In genomic region chr10:30210296-30210695, GRCh38 we compare ENCODE assay signal across 37 cellular contexts.
"Had no signal": no experiment of that assay in that cellular context is flagged by ENCODE, and none has a peak within 500 bp of the region (broad histone marks: within the 10 kb centered on the region; RNA-seq: fewer than 3 reads in every experiment).

No MANE protein-coding gene starts in this region.

- H3K4me3 ChIP-seq: adrenal gland, ascending aorta, body of pancreas, breast epithelium, cardiac muscle cell had no signal

- ATAC-seq: activated naive CD4-positive, alpha-beta T cell treated with anti-CD3 and anti-CD28 coated beads, Interleukin-2, amount 50 U/mL, for 72 hours; activated naive CD8-positive, alpha-beta T cell treated with anti-CD3 and anti-CD28 coated beads, Interleukin-2, amount 50 U/mL, for 24 hours; activated T-cell treated with anti-CD3 and anti-CD28 coated beads, Interleukin-2, amount 50 U/mL, for 4 hours; activated T-cell treated with anti-CD3 and anti-CD28 coated beads, Interleukin-2, amount 50 U/mL, for 72 hours; activated T-helper 17 cell treated with anti-CD3 and anti-CD28 coated beads, Interleukin-2, amount 50 U/mL, for 72 hours; body of pancreas had no signal

- H3K4me3 Mint-ChIP-seq: activated naive CD4-positive, alpha-beta T cell treated with anti-CD3 and anti-CD28 coated beads for 36 hours; activated naive CD4-positive, alpha-beta T cell treated with anti-CD3 and anti-CD28 coated beads, Interleukin-2, amount 10 ng/mL, durations not matched to agents 7 days and 5 days; activated naive CD4-positive, alpha-beta T cell treated with anti-CD3 and anti-CD28 coated beads, Interleukin-2, amount 50 U/mL, for 24 hours; activated naive CD8-positive, alpha-beta T cell; activated naive CD8-positive, alpha-beta T cell treated with anti-CD3 and anti-CD28 coated beads for 36 hours; activated naive CD8-positive, alpha-beta T cell treated with anti-CD3 and anti-CD28 coated beads, Interleukin-2, amount 10 ng/mL, durations not matched to agents 7 days and 5 days; activated naive CD8-positive, alpha-beta T cell treated with anti-CD3 and anti-CD28 coated beads, Interleukin-2, amount 50 U/mL, for 24 hours; activated T-cell treated with anti-CD3 and anti-CD28 coated beads, Interleukin-2, amount 50 U/mL, for 24 hours; activated T-cell treated with anti-CD3 and anti-CD28 coated beads, Interleukin-2, amount 50 U/mL, for 4 hours; activated T-cell treated with anti-CD3 and anti-CD28 coated beads, Interleukin-2, amount 50 U/mL, for 72 hours; activated T-helper 1 cell treated with anti-CD3 and anti-CD28 coated beads, Interleukin-12 subunit alpha, Interleukin-12 subunit beta, Interleukin-2, Interleukin-4 antibody, amounts not matched to agents 30 ng/mL and 10 ng/mL and 1 ng/mL, durations not matched to agents 14 hours and 24 hours and 36 hours; activated T-helper 17 cell treated with anti-CD3 and anti-CD28 coated beads, Interleukin-2, amount 50 U/mL, for 72 hours; brain; central memory CD8-positive, alpha-beta T cell had no signal

- H3K27me3 ChIP-seq: adrenal gland, ascending aorta, body of pancreas, brain microvascular endothelial cell, breast epithelium, cardiac muscle cell had no signal

- DNase-seq: activated effector memory CD4-positive, alpha-beta T cell treated with anti-CD3 and anti-CD28 coated beads, Interleukin-2, amount 50 U/mL, for 16 hours; activated effector memory CD4-positive, alpha-beta T cell treated with Interleukin-2 at 50 U/mL for 16 hours; activated gamma-delta T cell; activated gamma-delta T cell treated with Interleukin-2 at 50 U/mL for 16 hours; activated naive CD4-positive, alpha-beta T cell; activated naive CD4-positive, alpha-beta T cell treated with anti-CD3 and anti-CD28 coated beads for 36 hours; activated naive CD4-positive, alpha-beta T cell treated with anti-CD3 and anti-CD28 coated beads, Interleukin-2, amount 10 ng/mL, durations not matched to agents 7 days and 5 days; activated naive CD4-positive, alpha-beta T cell treated with anti-CD3 and anti-CD28 coated beads, Interleukin-2, amount 50 U/mL, for 16 hours; activated naive CD4-positive, alpha-beta T cell treated with Interleukin-2 at 50 U/mL for 16 hours; activated naive CD8-positive, alpha-beta T cell treated with anti-CD3 and anti-CD28 coated beads for 36 hours; activated naive CD8-positive, alpha-beta T cell treated with anti-CD3 and anti-CD28 coated beads, Interleukin-2, amount 10 ng/mL, durations not matched to agents 7 days and 5 days; activated naive CD8-positive, alpha-beta T cell treated with anti-CD3 and anti-CD28 coated beads, Interleukin-2, amount 50 U/mL, for 24 hours; activated T-cell treated with anti-CD3 and anti-CD28 coated beads, Interleukin-2, amount 50 U/mL, for 1 hour; activated T-cell treated with anti-CD3 and anti-CD28 coated beads, Interleukin-2, amount 50 U/mL, for 24 hours; activated T-cell treated with anti-CD3 and anti-CD28 coated beads, Interleukin-2, amount 50 U/mL, for 4 hours; activated T-cell treated with anti-CD3 and anti-CD28 coated beads, Interleukin-2, amount 50 U/mL, for 48 hours; activated T-cell treated with anti-CD3 and anti-CD28 coated beads, Interleukin-2, amount 50 U/mL, for 72 hours; adrenal gland; amniotic stem cell; amygdala; anterior cingulate cortex; aorta; body of pancreas; brain microvascular endothelial cell; central memory CD4-positive, alpha-beta T cell; cerebellar nuclear complex had no signal

- H3K27ac ChIP-seq: adrenal gland, ascending aorta, body of pancreas, brain microvascular endothelial cell, breast epithelium, cardiac muscle cell had no signal

- H3K27me3 Mint-ChIP-seq: activated naive CD8-positive, alpha-beta T cell treated with anti-CD3 and anti-CD28 coated beads, Interleukin-2, amount 50 U/mL, for 24 hours had no signal

- H3K9me3 ChIP-seq: adrenal gland, ascending aorta, body of pancreas, breast epithelium had no signal

- H3K9me3 Mint-ChIP-seq: activated naive CD4-positive, alpha-beta T cell treated with anti-CD3 and anti-CD28 coated beads for 36 hours; activated naive CD4-positive, alpha-beta T cell treated with anti-CD3 and anti-CD28 coated beads, Interleukin-2, amount 10 ng/mL, durations not matched to agents 7 days and 5 days; activated naive CD4-positive, alpha-beta T cell treated with anti-CD3 and anti-CD28 coated beads, Interleukin-2, amount 50 U/mL, for 24 hours; activated naive CD4-positive, alpha-beta T cell treated with anti-CD3 and anti-CD28 coated beads, Interleukin-2, amount 50 U/mL, for 72 hours; activated naive CD8-positive, alpha-beta T cell treated with anti-CD3 and anti-CD28 coated beads for 36 hours; activated naive CD8-positive, alpha-beta T cell treated with anti-CD3 and anti-CD28 coated beads, Interleukin-2, amount 10 ng/mL, durations not matched to agents 7 days and 5 days; activated naive CD8-positive, alpha-beta T cell treated with anti-CD3 and anti-CD28 coated beads, Interleukin-2, amount 50 U/mL, for 24 hours; activated T-cell treated with anti-CD3 and anti-CD28 coated beads, Interleukin-2, amount 50 U/mL, for 24 hours; activated T-cell treated with anti-CD3 and anti-CD28 coated beads, Interleukin-2, amount 50 U/mL, for 4 hours; activated T-helper 1 cell treated with anti-CD3 and anti-CD28 coated beads, Interleukin-12 subunit alpha, Interleukin-12 subunit beta, Interleukin-2, Interleukin-4 antibody, amounts not matched to agents 30 ng/mL and 10 ng/mL and 1 ng/mL, durations not matched to agents 14 hours and 24 hours and 36 hours; activated T-helper 2 cell treated with anti-CD3 and anti-CD28 coated beads, Interferon-gamma antibody, Interleukin-2, Interleukin-4, amounts not matched to agents 10 μg/mL and 5 μg/mL and 100 μg/mL, durations not matched to agents 14 hours and 24 hours and 36 hours; central memory CD8-positive, alpha-beta T cell had no signal

- H3K36me3 ChIP-seq: adrenal gland, ascending aorta, brain microvascular endothelial cell, breast epithelium, cardiac muscle cell had no signal

- H3K27ac Mint-ChIP-seq: activated naive CD4-positive, alpha-beta T cell treated with anti-CD3 and anti-CD28 coated beads for 36 hours; activated naive CD4-positive, alpha-beta T cell treated with anti-CD3 and anti-CD28 coated beads, Interleukin-2, amount 10 ng/mL, durations not matched to agents 7 days and 5 days; activated naive CD4-positive, alpha-beta T cell treated with anti-CD3 and anti-CD28 coated beads, Interleukin-2, amount 50 U/mL, for 24 hours; activated naive CD4-positive, alpha-beta T cell treated with anti-CD3 and anti-CD28 coated beads, Interleukin-2, amount 50 U/mL, for 72 hours; activated naive CD8-positive, alpha-beta T cell; activated naive CD8-positive, alpha-beta T cell treated with anti-CD3 and anti-CD28 coated beads for 36 hours; activated naive CD8-positive, alpha-beta T cell treated with anti-CD3 and anti-CD28 coated beads, Interleukin-2, amount 10 ng/mL, durations not matched to agents 7 days and 5 days; activated naive CD8-positive, alpha-beta T cell treated with anti-CD3 and anti-CD28 coated beads, Interleukin-2, amount 50 U/mL, for 24 hours; activated T-cell treated with anti-CD3 and anti-CD28 coated beads, Interleukin-2, amount 50 U/mL, for 24 hours; activated T-cell treated with anti-CD3 and anti-CD28 coated beads, Interleukin-2, amount 50 U/mL, for 72 hours; activated T-helper 1 cell treated with anti-CD3 and anti-CD28 coated beads, Interleukin-12 subunit alpha, Interleukin-12 subunit beta, Interleukin-2, Interleukin-4 antibody, amounts not matched to agents 30 ng/mL and 10 ng/mL and 1 ng/mL, durations not matched to agents 14 hours and 24 hours and 36 hours; activated T-helper 17 cell treated with anti-CD3 and anti-CD28 coated beads, Interleukin-2, amount 50 U/mL, for 72 hours; activated T-helper 2 cell treated with anti-CD3 and anti-CD28 coated beads, Interferon-gamma antibody, Interleukin-2, Interleukin-4, amounts not matched to agents 10 μg/mL and 5 μg/mL and 100 μg/mL, durations not matched to agents 14 hours and 24 hours and 36 hours; brain had no signal

- H3K36me3 Mint-ChIP-seq: activated naive CD4-positive, alpha-beta T cell treated with anti-CD3 and anti-CD28 coated beads, Interleukin-2, amount 10 ng/mL, durations not matched to agents 7 days and 5 days; activated naive CD4-positive, alpha-beta T cell treated with anti-CD3 and anti-CD28 coated beads, Interleukin-2, amount 50 U/mL, for 24 hours; activated naive CD4-positive, alpha-beta T cell treated with anti-CD3 and anti-CD28 coated beads, Interleukin-2, amount 50 U/mL, for 72 hours; activated naive CD8-positive, alpha-beta T cell; activated naive CD8-positive, alpha-beta T cell treated with anti-CD3 and anti-CD28 coated beads for 36 hours; activated naive CD8-positive, alpha-beta T cell treated with anti-CD3 and anti-CD28 coated beads, Interleukin-2, amount 10 ng/mL, durations not matched to agents 7 days and 5 days; brain had no signal

- H3K4me1 Mint-ChIP-seq: activated naive CD4-positive, alpha-beta T cell treated with anti-CD3 and anti-CD28 coated beads, Interleukin-2, amount 10 ng/mL, durations not matched to agents 7 days and 5 days; activated naive CD4-positive, alpha-beta T cell treated with anti-CD3 and anti-CD28 coated beads, Interleukin-2, amount 50 U/mL, for 24 hours; activated naive CD8-positive, alpha-beta T cell treated with anti-CD3 and anti-CD28 coated beads for 36 hours; activated naive CD8-positive, alpha-beta T cell treated with anti-CD3 and anti-CD28 coated beads, Interleukin-2, amount 50 U/mL, for 24 hours; activated T-helper 17 cell treated with anti-CD3 and anti-CD28 coated beads, Interleukin-2, amount 50 U/mL, for 72 hours; central memory CD8-positive, alpha-beta T cell had no signal

- H3K4me1 ChIP-seq: ascending aorta, body of pancreas, breast epithelium had no signal
